10 cellular contexts compared by ENCODE assay signal in genomic region chr9:131266301-131267229, GRCh38. TPM values are rescaled to one million over a fixed set of nuclear protein-coding genes. Genes with fewer than 3 reads are reported as not detected.
DNase-seq lines count a peak whose midpoint lies in the region; ATAC-seq, FAIRE-seq and TF ChIP-seq lines count a peak whose summit lies in the region.
"Had no signal": no experiment of that assay in that cellular context is flagged by ENCODE, and none has a peak within 500 bp of the region (broad histone marks: within the 10 kb centered on the region; RNA-seq: fewer than 3 reads in every experiment).

No MANE protein-coding gene starts in this region.

- H3K79me2 ChIP-seq in keratinocyte (ENCODE audit: control insufficient read depth, insufficient read depth, low read length) = no peaks in the 10 kb centered on the region

- 65 to 69% methylated on average over 19 to 24 of the region's 24 CpGs for WGBS in testis, 2 donors

- dilution Hi-C loops in keratinocyte (cut with MboI; ENCODE audit: extremely low pct_ligation_motif_present, low sequenced_read_pairs) = no loop called here

- H3K36me3 ChIP-seq in keratinocyte (ENCODE audit: control insufficient read depth in 2 of 2, extremely low read depth in 1 of 2, insufficient read depth in 2 of 2, low read length in 2 of 2) (no peaks in the 10 kb centered on the region), testis (ENCODE audit: low read depth, missing control alignments) (no peaks in the 10 kb centered on the region)

- TF ChIP-seq POLR2A in testis (IDR thresholded peaks at IDR 0.05) (no peak), H54 (IDR thresholded peaks at IDR 0.05; ENCODE audit: low read depth, low read length) (no peak)

- peak overlapping the region; percentile 39 for H2AFZ ChIP-seq in keratinocyte (ENCODE audit: control insufficient read depth, low read length)

- intact Hi-C loops in testis (cut with DNase I; ENCODE audit: low total_unique reads) = no loop called here

- H3K4me3 ChIP-seq in keratinocyte (ENCODE audit: control insufficient read depth in 2 of 3, extremely low read depth in 1 of 3, insufficient read depth in 2 of 3, low read depth in 1 of 3, low read length in 3 of 3) = no peak overlapping the region
- H3K4me3 ChIP-seq in testis = no peak overlapping the region

- H3K4me1 ChIP-seq in keratinocyte (ENCODE audit: control insufficient read depth, extremely low read depth, insufficient read depth, low read length) = peaks cover 13% of the 10 kb centered on the region
- peaks cover 62% of the 10 kb centered on the region for H3K4me1 ChIP-seq in testis

- TF ChIP-seq CTCF in keratinocyte (optimal IDR thresholded peaks at IDR 0.05 in 1 of 3, IDR thresholded peaks at IDR 0.05 in 1 of 3, conservative IDR thresholded peaks at IDR 0.05 in 1 of 3; ENCODE audit: extremely low read depth in 1 of 3, insufficient read depth in 2 of 3, low read length in 3 of 3) (no peak), testis (IDR thresholded peaks at IDR 0.05) (no peak)

- peak overlapping the region; percentile 31 for H3K9ac ChIP-seq in keratinocyte (ENCODE audit: control insufficient read depth, extremely low read depth, insufficient read depth, low read length)

- FAIRE-seq in keratinocyte (lab: Jason Lieb, UNC) (no peak), H54 (lab: Jason Lieb, UNC) (no peak)
- FAIRE-seq: endothelial cell of umbilical vein had no signal

- H3K9me3 ChIP-seq in keratinocyte (ENCODE audit: control insufficient read depth, low read depth, low read length) (no peaks in the 10 kb centered on the region), testis (no peaks in the 10 kb centered on the region)

- no peaks in the 10 kb centered on the region for H4K20me1 ChIP-seq in keratinocyte (ENCODE audit: control insufficient read depth, extremely low read depth, insufficient read depth, low read length)

- peak overlapping the region; percentile 1 for H3K4me2 ChIP-seq in keratinocyte (ENCODE audit: control insufficient read depth, extremely low read depth, insufficient read depth, low read depth, low read length)

- H3K27me3 ChIP-seq in keratinocyte (ENCODE audit: control insufficient read depth, extremely low read depth, insufficient read depth, low read length) (no peaks in the 10 kb centered on the region), testis (no peaks in the 10 kb centered on the region)

- DNase-seq in activated CD4-positive, alpha-beta T cell treated with anti-CD3 and anti-CD28 coated beads for 48 hours = peak; percentile 73
- no peak for DNase-seq in activated CD4-positive, alpha-beta T cell treated with anti-CD3 and anti-CD28 coated beads for 1 hour
- DNase-seq in activated naive CD4-positive, alpha-beta T cell treated with anti-CD3 and anti-CD28 coated beads, Interleukin-2, amount 50 U/mL, for 16 hours = peak; percentile 56
- peak; percentile 38 for DNase-seq in keratinocyte (ENCODE audit: low read depth, low spot score)
- DNase-seq in testis = peak; percentile 67
- DNase-seq in H54 (ENCODE audit: insufficient read length, low spot score) = no peak

- H3K9me1 ChIP-seq in keratinocyte (ENCODE audit: control insufficient read depth, extremely low read depth, insufficient read depth, low read length) = no peaks in the 10 kb centered on the region

- ATAC-seq in GM21619 (IDR thresholded peaks at IDR 0.05; ENCODE audit: unreplicated experiment) = no peak
- no peak for ATAC-seq in GM18861 (IDR thresholded peaks at IDR 0.05; ENCODE audit: unreplicated experiment)

- H3K27ac ChIP-seq in keratinocyte (ENCODE audit: control insufficient read depth, insufficient read depth, low read length) (peak overlapping the region; percentile 18), testis (peak overlapping the region in 1 of 2 donors; percentile 68)

RNA-seq across cellular contexts. Expression of gene FAM78A, which starts 9.7 kb away (rescaled TPM):
- polyA plus RNA-seq in keratinocyte = 0.25 to 1.1 TPM (median 0.33 TPM) in 3 replicates
- 0.11 TPM for polyA plus RNA-seq in keratinocyte (2011; ENCODE audit: low read depth)
- 0.22 and 0.47 TPM in 2 replicates for polyA plus RNA-seq in keratinocyte (2011; cell fraction: cytosol; rRNA removed)
- 0.50 and 1.0 TPM in 2 replicates for polyA plus RNA-seq in keratinocyte (2011; cell fraction: nucleus; rRNA removed)
- polyA plus RNA-seq in keratinocyte (2012; ENCODE audit: low replicate concordance) = 0.08 and 0.54 TPM in 2 replicates
- polyA minus RNA-seq in keratinocyte = 0.20 to 1.3 TPM (median 0.33 TPM) in 3 replicates
- polyA minus RNA-seq in keratinocyte (2011; cell fraction: cytosol; rRNA and poly(A)+ RNA removed) = not detected
- polyA minus RNA-seq in keratinocyte (2011; cell fraction: nucleus; rRNA and poly(A)+ RNA removed) = 0.78 TPM in 1 of 2 replicates, not detected in the other
- 10 to 100 TPM; 29.7 to 30.8 TPM for total RNA-seq in testis
- polyA plus RNA-seq in testis (ENCODE audit: insufficient read depth, low read depth, low replicate concordance) = 48.0 TPM

RNA-seq across cellular contexts. Expression of gene PLPP7, which starts 23.0 kb away (rescaled TPM):
- polyA plus RNA-seq in keratinocyte = not detected in 3 replicates
- polyA plus RNA-seq in keratinocyte (2011; ENCODE audit: low read depth) = not detected
- polyA plus RNA-seq in keratinocyte (2011; cell fraction: cytosol; rRNA removed) = not detected in 2 replicates
- not detected in 2 replicates for polyA plus RNA-seq in keratinocyte (2011; cell fraction: nucleus; rRNA removed)
- polyA plus RNA-seq in keratinocyte (2012; ENCODE audit: low replicate concordance) = not detected in 2 replicates
- polyA minus RNA-seq in keratinocyte = not detected in 3 replicates
- polyA minus RNA-seq in keratinocyte (2011; cell fraction: cytosol; rRNA and poly(A)+ RNA removed) = not detected
- polyA minus RNA-seq in keratinocyte (2011; cell fraction: nucleus; rRNA and poly(A)+ RNA removed) = not detected in 2 replicates
- total RNA-seq in testis = 10 to 100 TPM; 23.9 to 29.9 TPM
- 8.6 TPM for polyA plus RNA-seq in testis (ENCODE audit: insufficient read depth, low read depth, low replicate concordance)
- total RNA-seq: A673 had no signal

Comparison
In these comparisons a context has a peak if more than half of its experiments do, and no peak if none do; other contexts are left out.
1. DNase-seq: peak in activated CD4-positive, alpha-beta T cell treated with anti-CD3 and anti-CD28 coated beads for 48 hours (single experiment), activated naive CD4-positive, alpha-beta T cell treated with anti-CD3 and anti-CD28 coated beads, Interleukin-2, amount 50 U/mL, for 16 hours (single experiment), keratinocyte (single experiment) and testis (single experiment); none in activated CD4-positive, alpha-beta T cell treated with anti-CD3 and anti-CD28 coated beads for 1 hour (single experiment) and H54 (single experiment).
2. RNA of gene FAM78A, which starts 9.7 kb away (polyA plus RNA-seq): 48.0 TPM in testis (single experiment); 0.08 to 1.1 TPM in keratinocyte; every median in the first group is over 10 times any median in the second.